Comparison of ENCODE assay signal across 18 cellular contexts in the genomic region with DNA sequence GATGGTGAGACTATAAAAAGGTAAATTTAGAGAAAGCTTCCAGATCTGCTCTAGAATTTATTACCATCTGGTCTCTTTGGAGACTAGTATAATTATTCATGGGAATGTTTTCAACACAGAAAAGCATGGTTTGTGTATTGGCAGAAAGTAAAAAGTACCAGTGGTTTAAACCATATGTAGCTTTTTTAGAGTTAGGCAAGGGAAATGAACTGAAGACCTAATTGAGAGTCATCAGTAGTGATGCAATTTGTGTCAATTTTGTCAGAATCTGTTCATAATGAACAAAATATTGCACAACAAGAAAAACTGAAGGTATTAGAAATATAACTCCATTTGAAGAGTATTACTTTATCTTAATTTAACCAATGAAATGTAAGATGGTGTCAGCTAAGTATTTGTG.
DNase-seq lines count a peak whose midpoint lies in the region; ATAC-seq, FAIRE-seq and TF ChIP-seq lines count a peak whose summit lies in the region.
"Had no signal": no experiment of that assay in that cellular context is flagged by ENCODE, and none has a peak within 500 bp of the region (broad histone marks: within the 10 kb centered on the region; RNA-seq: fewer than 3 reads in every experiment).

No MANE protein-coding gene starts in this region.

- no peak for TF ChIP-seq CTCF in AG09319 (IDR thresholded peaks at IDR 0.05; ENCODE audit: low read depth, low read length)
- TF ChIP-seq CTCF in K562 (IDR thresholded peaks at IDR 0.05 in 2 of 3, conservative IDR thresholded peaks at IDR 0.05 in 1 of 3; ENCODE audit: insufficient read depth in 2 of 3, low read depth in 1 of 3, low read length in 3 of 3), result no peak
- TF ChIP-seq CTCF in foreskin fibroblast (IDR thresholded peaks at IDR 0.05; ENCODE audit: low read depth, low read length), result no peak
- no peak for TF ChIP-seq CTCF in gastrocnemius medialis (IDR thresholded peaks at IDR 0.05 in 4 of 5, conservative IDR thresholded peaks at IDR 0.05 in 1 of 5)
- TF ChIP-seq CTCF in WERI-Rb-1 (IDR thresholded peaks at IDR 0.05; ENCODE audit: low read depth, low read length), result no peak

- no peaks in the 10 kb centered on the region for H3K9me1 ChIP-seq in K562 (ENCODE audit: control insufficient read depth, insufficient read depth, low read length)

- POLR2A ChIA-PET in K562 (lab: Yijun Ruan, JAX), result interaction anchor here (1.1 to 1.9 kb wide), 3 partner anchors 9 to 23 kb away, joined by 3 to 6 read pairs (median 5); no protein-coding TSS in a partner anchor

- no peak for ATAC-seq in K562
- ATAC-seq in gastrocnemius medialis, result no peak
- ATAC-seq: gastroesophageal sphincter; right cardiac atrium; stimulated activated naive CD8-positive, alpha-beta T cell treated with anti-CD3 and anti-CD28 coated beads, Interleukin-15, Interleukin-2, amounts not matched to agents 100 U/mL and 50 U/mL, for 24 hours had no signal

- TF ChIP-seq POLR2A in K562 (conservative IDR thresholded peaks at IDR 0.05), result no peak
- TF ChIP-seq POLR2A in gastrocnemius medialis (IDR thresholded peaks at IDR 0.05), result no peak

- CTCF ChIA-PET in K562 (lab: Yijun Ruan, JAX; ENCODE audit: low intra/inter-chr PET ratio), result no interaction called here

- H3K4me1 ChIP-seq in K562 (replicated peaks in 1 of 2; ENCODE audit: control insufficient read depth in 2 of 2, insufficient read depth in 2 of 2, low read length in 2 of 2) (no peaks in the 10 kb centered on the region), gastrocnemius medialis (no peaks in the 10 kb centered on the region)
- H3K4me1 ChIP-seq: gastroesophageal sphincter had no signal

- H3K4me3 ChIP-seq in K562, result no peak overlapping the region
- no peak overlapping the region for H3K4me3 ChIP-seq in foreskin fibroblast (ENCODE audit: low read depth in 1 of 2, low read length in 2 of 2)
- no peak overlapping the region for H3K4me3 ChIP-seq in gastrocnemius medialis
- H3K4me3 ChIP-seq in WERI-Rb-1 (ENCODE audit: low read depth, low read length), result no peak overlapping the region
- H3K4me3 ChIP-seq: gastroesophageal sphincter had no signal

- H3K9me3 ChIP-seq in K562 (replicated peaks; ENCODE audit: control insufficient read depth, insufficient read depth, low read depth, low read length), result no peaks in the 10 kb centered on the region
- H3K9me3 ChIP-seq in gastrocnemius medialis, result peaks cover 0 to 3% (median 0%) of the 10 kb centered on the region in 3 donors
- H3K9me3 ChIP-seq in WERI-Rb-1 (ENCODE audit: severe bottlenecking), result no peaks in the 10 kb centered on the region

- H3K27ac ChIP-seq in K562 (ENCODE audit: extremely low read depth, low read depth, low read length), result no peak overlapping the region
- no peak overlapping the region for H3K27ac ChIP-seq in gastrocnemius medialis
- H3K27ac ChIP-seq in WERI-Rb-1, result no peak overlapping the region
- H3K27ac ChIP-seq: gastroesophageal sphincter had no signal

- H4K20me1 ChIP-seq in K562 (replicated peaks; ENCODE audit: control insufficient read depth, insufficient read depth, low read length), result no peaks in the 10 kb centered on the region

- no TSS peak for BruUV-seq in K562 (replicated peaks; lab: Mats Ljungman, UMichigan)

- peak; percentile 31 for DNase-seq in AG09319 (ENCODE audit: extremely low read depth, low read depth)
- peak; percentile 61 for DNase-seq in GM04504 (ENCODE audit: low read depth)
- DNase-seq in K562 (ENCODE audit: extremely low read depth in 1 of 4, low spot score in 3 of 4), result no peak
- peak; percentile 58 to 78 for DNase-seq in foreskin fibroblast
- DNase-seq in stimulated activated CD4-positive, alpha-beta T cell treated with anti-CD3 and anti-CD28 coated beads, Interleukin-12 subunit alpha, Interleukin-12 subunit beta, amount 100 ng/mL, for 4 hours, result no peak
- no peak for DNase-seq in gastrocnemius medialis
- DNase-seq in WERI-Rb-1, result no peak
- DNase-seq in NCI-H2081 treated with DMSO at 0.1 percent for 48 hours (lab: John Stamatoyannopoulos, UW), result no peak
- DNase-seq: activated CD4-positive, alpha-beta T cell treated with anti-CD3 and anti-CD28 coated beads for 48 hours; activated effector memory CD4-positive, alpha-beta T cell treated with anti-CD3 and anti-CD28 coated beads, Interleukin-2, amount 50 U/mL, for 16 hours; central memory CD4-positive, alpha-beta T cell; NCI-H146; NCI-H82; right cardiac atrium; stimulated activated naive CD8-positive, alpha-beta T cell treated with anti-CD3 and anti-CD28 coated beads, Interleukin-15, Interleukin-2, amounts not matched to agents 100 U/mL and 50 U/mL, for 24 hours; trophoblast cell had no signal

- H3K36me3 ChIP-seq in K562 (ENCODE audit: control insufficient read depth, insufficient read depth, low read length), result no peaks in the 10 kb centered on the region
- no peaks in the 10 kb centered on the region for H3K36me3 ChIP-seq in gastrocnemius medialis
- no peaks in the 10 kb centered on the region for H3K36me3 ChIP-seq in WERI-Rb-1
- H3K36me3 ChIP-seq: gastroesophageal sphincter had no signal

- in situ Hi-C loops in K562 (cut with MboI) (no loop called here), gastrocnemius medialis (cut with MboI; ENCODE audit: low sequenced_read_pairs in 4 of 4) (no loop called here)

- no peak overlapping the region for H3K4me2 ChIP-seq in K562 (ENCODE audit: insufficient read depth, low read length)

- FAIRE-seq in K562 (lab: Jason Lieb, UNC), result no peak
- FAIRE-seq: RCC 7860 had no signal

- H3K27me3 ChIP-seq in K562 (ENCODE audit: control insufficient read depth in 2 of 2, insufficient read depth in 2 of 2, low read length in 2 of 2), result no peaks in the 10 kb centered on the region
- no peaks in the 10 kb centered on the region for H3K27me3 ChIP-seq in gastrocnemius medialis
- no peaks in the 10 kb centered on the region for H3K27me3 ChIP-seq in WERI-Rb-1 (ENCODE audit: insufficient read depth, low read depth, severe bottlenecking)
- H3K27me3 ChIP-seq: gastroesophageal sphincter had no signal

- no peak for TF ChIP-seq EP300 in K562 (IDR thresholded peaks at IDR 0.05; ENCODE audit: low read length)

- intact Hi-C loops in K562 (cut with micrococcal nuclease) (no loop called here), gastrocnemius medialis (cut with DNase I; ENCODE audit: low total_unique reads) (no loop called here)

- H3K79me2 ChIP-seq in K562 (ENCODE audit: control insufficient read depth, insufficient read depth, low read length), result no peaks in the 10 kb centered on the region; the same call in 2 of the 3 replicates

- H2AFZ ChIP-seq in K562 (ENCODE audit: low read depth, low read length), result no peak overlapping the region

- no peak overlapping the region for H3K9ac ChIP-seq in K562 (ENCODE audit: insufficient read depth in 1 of 2, low read depth in 2 of 2, low read length in 2 of 2)

- no peak for TF ChIP-seq RAD21 in K562 (CRISPR knock-in tag; conservative IDR thresholded peaks at IDR 0.05 in 1 of 2, IDR thresholded peaks at IDR 0.05 in 1 of 2)

TF ChIP-seq in K562, 482 proteins besides CTCF, POLR2A, EP300 and RAD21 (continues in another document):
- TF ChIP-seq, protein P1, sequence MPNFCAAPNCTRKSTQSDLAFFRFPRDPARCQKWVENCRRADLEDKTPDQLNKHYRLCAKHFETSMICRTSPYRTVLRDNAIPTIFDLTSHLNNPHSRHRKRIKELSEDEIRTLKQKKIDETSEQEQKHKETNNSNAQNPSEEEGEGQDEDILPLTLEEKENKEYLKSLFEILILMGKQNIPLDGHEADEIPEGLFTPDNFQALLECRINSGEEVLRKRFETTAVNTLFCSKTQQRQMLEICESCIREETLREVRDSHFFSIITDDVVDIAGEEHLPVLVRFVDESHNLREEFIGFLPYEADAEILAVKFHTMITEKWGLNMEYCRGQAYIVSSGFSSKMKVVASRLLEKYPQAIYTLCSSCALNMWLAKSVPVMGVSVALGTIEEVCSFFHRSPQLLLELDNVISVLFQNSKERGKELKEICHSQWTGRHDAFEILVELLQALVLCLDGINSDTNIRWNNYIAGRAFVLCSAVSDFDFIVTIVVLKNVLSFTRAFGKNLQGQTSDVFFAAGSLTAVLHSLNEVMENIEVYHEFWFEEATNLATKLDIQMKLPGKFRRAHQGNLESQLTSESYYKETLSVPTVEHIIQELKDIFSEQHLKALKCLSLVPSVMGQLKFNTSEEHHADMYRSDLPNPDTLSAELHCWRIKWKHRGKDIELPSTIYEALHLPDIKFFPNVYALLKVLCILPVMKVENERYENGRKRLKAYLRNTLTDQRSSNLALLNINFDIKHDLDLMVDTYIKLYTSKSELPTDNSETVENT (CRISPR knock-in tag; IDR thresholded peaks at IDR 0.05), result no peak
- TF ChIP-seq CEBPB (tag; IDR thresholded peaks at IDR 0.05), result peak; percentile 80
- TF ChIP-seq LARP7 (IDR thresholded peaks at IDR 0.05), result no peak
- TF ChIP-seq SIN3A (IDR thresholded peaks at IDR 0.05; ENCODE audit: borderline replicate concordance in 2 of 2, control insufficient read depth in 1 of 2, low read depth in 2 of 2, low read length in 2 of 2), result no peak
- no peak for TF ChIP-seq CEBPG (CRISPR knock-in tag; IDR thresholded peaks at IDR 0.05)
- TF ChIP-seq CEBPG (tag; conservative IDR thresholded peaks at IDR 0.05 in 1 of 2, IDR thresholded peaks at IDR 0.05 in 1 of 2), result peak; percentile 71 to 86
- TF ChIP-seq MEIS2 (IDR thresholded peaks at IDR 0.05; ENCODE audit: partially characterized antibody), result no peak
- no peak for TF ChIP-seq ZNF778 (CRISPR knock-in tag; IDR thresholded peaks at IDR 0.05)
- no peak for TF ChIP-seq PPARD (CRISPR knock-in tag; IDR thresholded peaks at IDR 0.05)
- no peak for TF ChIP-seq ZNF282 (CRISPR knock-in tag; IDR thresholded peaks at IDR 0.05)
- TF ChIP-seq, protein P2, sequence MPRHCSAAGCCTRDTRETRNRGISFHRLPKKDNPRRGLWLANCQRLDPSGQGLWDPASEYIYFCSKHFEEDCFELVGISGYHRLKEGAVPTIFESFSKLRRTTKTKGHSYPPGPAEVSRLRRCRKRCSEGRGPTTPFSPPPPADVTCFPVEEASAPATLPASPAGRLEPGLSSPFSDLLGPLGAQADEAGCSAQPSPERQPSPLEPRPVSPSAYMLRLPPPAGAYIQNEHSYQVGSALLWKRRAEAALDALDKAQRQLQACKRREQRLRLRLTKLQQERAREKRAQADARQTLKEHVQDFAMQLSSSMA (CRISPR knock-in tag; IDR thresholded peaks at IDR 0.05), result no peak
- TF ChIP-seq, protein P3, sequence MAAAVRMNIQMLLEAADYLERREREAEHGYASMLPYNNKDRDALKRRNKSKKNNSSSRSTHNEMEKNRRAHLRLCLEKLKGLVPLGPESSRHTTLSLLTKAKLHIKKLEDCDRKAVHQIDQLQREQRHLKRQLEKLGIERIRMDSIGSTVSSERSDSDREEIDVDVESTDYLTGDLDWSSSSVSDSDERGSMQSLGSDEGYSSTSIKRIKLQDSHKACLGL (CRISPR knock-in tag; IDR thresholded peaks at IDR 0.05; ENCODE audit: borderline replicate concordance, poor library complexity, severe bottlenecking), result no peak
- TF ChIP-seq SLC30A9 (CRISPR knock-in tag; IDR thresholded peaks at IDR 0.05), result no peak
- TF ChIP-seq GABPA (tag; conservative IDR thresholded peaks at IDR 0.05; ENCODE audit: low read depth), result no peak
- no peak for TF ChIP-seq ELF1 (tag; IDR thresholded peaks at IDR 0.05)
- no peak for TF ChIP-seq SP1 (CRISPR knock-in tag; IDR thresholded peaks at IDR 0.05)
- TF ChIP-seq SRSF3 (IDR thresholded peaks at IDR 0.05; ENCODE audit: insufficient read depth, low read length), result no peak
- no peak for TF ChIP-seq XRCC5 (IDR thresholded peaks at IDR 0.05; ENCODE audit: low read depth, low read length)

Comparison
In these comparisons a context has a peak if more than half of its experiments do, and no peak if none do; other contexts are left out.
1. DNase-seq: peak in AG09319 (single experiment), GM04504 (single experiment) and foreskin fibroblast (2 of 2); none in K562 (0 of 4), stimulated activated CD4-positive, alpha-beta T cell treated with anti-CD3 and anti-CD28 coated beads, Interleukin-12 subunit alpha, Interleukin-12 subunit beta, amount 100 ng/mL, for 4 hours (single experiment), gastrocnemius medialis (0 of 2), WERI-Rb-1 (single experiment) and NCI-H2081 treated with DMSO at 0.1 percent for 48 hours (single experiment).